1 cellular context compared by ENCODE assay signal in the genomic region with DNA sequence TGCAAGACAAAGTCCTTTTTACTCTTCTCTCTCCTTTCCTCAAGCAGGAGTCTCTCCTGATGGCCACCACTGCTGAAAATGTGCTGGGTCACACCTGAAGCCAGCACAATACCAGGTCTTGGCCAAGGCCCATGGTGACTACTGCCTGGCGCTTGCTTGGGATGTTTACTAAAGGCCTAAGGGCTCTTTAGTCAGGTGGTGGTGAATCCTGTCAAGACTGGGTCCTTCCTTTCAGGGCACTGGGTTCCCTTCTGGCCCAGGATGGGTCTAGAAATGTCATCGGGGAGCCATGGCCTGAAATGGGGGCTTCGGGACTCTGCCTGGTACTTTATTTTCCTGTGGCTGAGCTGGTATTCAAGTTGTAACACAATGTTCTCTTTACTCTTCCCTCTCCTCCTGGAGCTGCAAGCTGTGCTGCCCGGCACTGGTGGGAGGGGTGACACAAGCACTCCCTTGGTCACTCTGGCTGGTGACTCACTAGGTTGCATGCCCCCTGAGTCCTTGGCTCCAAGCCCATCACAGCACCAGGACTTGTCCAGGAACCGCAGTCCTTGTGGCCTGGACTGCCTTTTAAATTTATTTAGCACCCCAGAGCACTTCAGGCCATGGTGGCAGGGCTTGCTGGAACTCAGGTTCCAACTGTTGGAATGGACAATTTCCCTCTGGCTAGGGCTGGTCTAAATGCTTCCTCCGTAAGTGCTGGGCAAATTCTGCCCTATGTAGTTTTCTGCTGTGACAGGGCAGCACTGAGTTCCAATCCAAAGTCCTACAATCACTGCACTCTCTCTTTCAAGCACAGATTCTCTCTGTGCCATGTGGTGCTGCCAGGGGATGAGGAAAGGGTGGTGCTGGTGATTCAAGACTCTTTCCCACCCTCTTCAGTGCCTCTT.
TF ChIP-seq lines count a peak whose summit lies in the region.

No MANE protein-coding gene starts in this region.

TF ChIP-seq in SK-N-SH, 30 proteins besides CTCF, POLR2A, EP300 and RAD21 (continued from another document):
- TF ChIP-seq, protein P1, sequence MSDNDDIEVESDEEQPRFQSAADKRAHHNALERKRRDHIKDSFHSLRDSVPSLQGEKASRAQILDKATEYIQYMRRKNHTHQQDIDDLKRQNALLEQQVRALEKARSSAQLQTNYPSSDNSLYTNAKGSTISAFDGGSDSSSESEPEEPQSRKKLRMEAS (IDR thresholded peaks at IDR 0.05; ENCODE audit: low read depth) = no peak
- TF ChIP-seq PBX3 (IDR thresholded peaks at IDR 0.05) (no peak), GABPA (IDR thresholded peaks at IDR 0.05; ENCODE audit: low read depth) (no peak)
